In genomic region chr11:8911040-8911823, GRCh38 we compare ENCODE assay signal across 8 cellular contexts. TPM values are rescaled to one million over a fixed set of nuclear protein-coding genes. Genes with fewer than 3 reads are reported as not detected.
DNase-seq lines count a peak whose midpoint lies in the region; ATAC-seq, FAIRE-seq and TF ChIP-seq lines count a peak whose summit lies in the region.

A gene with protein sequence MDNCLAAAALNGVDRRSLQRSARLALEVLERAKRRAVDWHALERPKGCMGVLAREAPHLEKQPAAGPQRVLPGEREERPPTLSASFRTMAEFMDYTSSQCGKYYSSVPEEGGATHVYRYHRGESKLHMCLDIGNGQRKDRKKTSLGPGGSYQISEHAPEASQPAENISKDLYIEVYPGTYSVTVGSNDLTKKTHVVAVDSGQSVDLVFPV (plus strand): TSS chr11:8911189. CDS start chr11:8911450, 261 bp downstream.

- H3K79me2 ChIP-seq in HCT116 (ENCODE audit: insufficient read depth, low read length): no peaks in the 10 kb centered on the region

- CTCF ChIA-PET in HCT116 (lab: Charles Lee): interaction anchor here (1.0 to 2.5 kb wide), 3 partner anchors 48 to 595 kb away, joined by 3 to 15 read pairs (median 5); no protein-coding TSS in a partner anchor
- CTCF ChIA-PET in activated naive CD4-positive, alpha-beta T cell treated with anti-CD3 and anti-CD28 coated beads for 36 hours (lab: Charles Lee): interaction anchor here (0.7 to 2.4 kb wide), 6 partner anchors 11 to 605 kb away, joined by 3 to 13 read pairs (median 5); no protein-coding TSS in a partner anchor

- TF ChIP-seq POLR2A in HCT116 (IDR thresholded peaks at IDR 0.05; ENCODE audit: borderline replicate concordance, extremely low read depth, insufficient read depth, insufficient read length): peak; percentile 30

- no peaks in the 10 kb centered on the region for H3K9me3 Mint-ChIP-seq in activated naive CD4-positive, alpha-beta T cell treated with anti-CD3 and anti-CD28 coated beads for 36 hours

- H3K9me2 ChIP-seq in HCT116 (ENCODE audit: insufficient read depth): no peaks in the 10 kb centered on the region

- H3K4me3 ChIP-seq in HCT116 (replicated peaks in 1 of 2; ENCODE audit: low read depth in 1 of 2, low read length in 2 of 2): peak within 1 kb of the TSS; percentile 86 to 91
- H3K4me3 ChIP-seq in neuronal stem cell (ENCODE audit: low read length in 2 of 2): peak within 1 kb of the TSS; percentile 69 to 84
- peak within 1 kb of the TSS; percentile 82 to 95 (median 87) for H3K4me3 ChIP-seq in subcutaneous abdominal adipose tissue (ENCODE audit: low read depth in 1 of 5, low read length in 5 of 5)

- H3K4me1 ChIP-seq in HCT116 (ENCODE audit: control insufficient read depth in 1 of 2, insufficient read depth in 2 of 2, low read length in 2 of 2): peaks cover 3 to 14% of the 10 kb centered on the region in 2 experiments
- H3K4me1 ChIP-seq in neuronal stem cell (ENCODE audit: control insufficient read depth in 2 of 2, insufficient read depth in 1 of 2, low read depth in 1 of 2, low read length in 2 of 2): peaks cover 10 to 13% of the 10 kb centered on the region in 2 donors
- H3K4me1 ChIP-seq in subcutaneous abdominal adipose tissue (ENCODE audit: control insufficient read depth in 5 of 5, insufficient read depth in 5 of 5, low read length in 5 of 5): peaks cover 3 to 43% (median 33%) of the 10 kb centered on the region in 5 donors

- no peak for TF ChIP-seq CTCF in HCT116 (IDR thresholded peaks at IDR 0.05 in 2 of 3, conservative IDR thresholded peaks at IDR 0.05 in 1 of 3; ENCODE audit: borderline replicate concordance in 1 of 3, insufficient read depth in 1 of 3, low read depth in 2 of 3, low read length in 2 of 3)

- DNase-seq in HCT116 (ENCODE audit: low read depth, low spot score) (peak; percentile 83), NAMALWA (ENCODE audit: low spot score) (peak; percentile 86), SK-N-DZ (ENCODE audit: low spot score) (peak; percentile 99), frontal cortex (ENCODE audit: low spot score in 2 of 2) (peak; percentile 91 to 92), neuronal stem cell (ENCODE audit: low spot score) (peak; percentile 98)
- peak; percentile 91 for DNase-seq in activated naive CD4-positive, alpha-beta T cell treated with anti-CD3 and anti-CD28 coated beads for 36 hours

- H3K14ac ChIP-seq in neuronal stem cell (ENCODE audit: low read length): peak within 1 kb of the TSS; percentile 86

- peak within 1 kb of the TSS; percentile 66 for H2BK12ac ChIP-seq in neuronal stem cell (ENCODE audit: low read length)

- whole genome bisulfite sequencing in neuronal stem cell (ENCODE audit: extremely low coverage in 2 of 2, insufficient read length in 2 of 2, insufficient replicate concordance in 1 of 2), 2 donors: no CpG with 5 or more reads among the region's 65 CpGs

- H3K36me3 Mint-ChIP-seq in activated naive CD4-positive, alpha-beta T cell treated with anti-CD3 and anti-CD28 coated beads for 36 hours (ENCODE audit: low read depth): peaks cover 9% of the 10 kb centered on the region

- H3K9ac ChIP-seq in HCT116 (ENCODE audit: low read length) (peak within 1 kb of the TSS; percentile 76), neuronal stem cell (ENCODE audit: low read depth, low read length, poor library complexity) (peak within 1 kb of the TSS; percentile 99), subcutaneous abdominal adipose tissue (ENCODE audit: low read length in 5 of 5) (peak within 1 kb of the TSS in 4 of 5 donors; percentile 75 to 92 (median 89))

- peak within 1 kb of the TSS; percentile 40 for H2AFZ ChIP-seq in HCT116 (ENCODE audit: low read depth, low read length, poor library complexity, severe bottlenecking)
- peak within 1 kb of the TSS; percentile 96 for H2AFZ ChIP-seq in neuronal stem cell (ENCODE audit: low read length)

- H4K91ac ChIP-seq in neuronal stem cell (ENCODE audit: low read depth, low read length, poor library complexity): peak within 1 kb of the TSS; percentile 25

- H3K4me2 ChIP-seq in HCT116 (ENCODE audit: low read length) (peak within 1 kb of the TSS; percentile 97), neuronal stem cell (ENCODE audit: insufficient read depth, low read length, poor library complexity, severe bottlenecking) (peak within 1 kb of the TSS; percentile 68)

- intact Hi-C loops in HCT116 (cut with micrococcal nuclease): loop anchor here (5.0 kb wide), 1 partner anchor 596 kb away; no protein-coding TSS in a partner anchor
- intact Hi-C loops in activated naive CD4-positive, alpha-beta T cell treated with anti-CD3 and anti-CD28 coated beads for 36 hours (cut with micrococcal nuclease): loop anchor here (1.0 to 10.0 kb wide), 9 partner anchors 79 to 846 kb away; partner anchors contain the start of genes RPL27A and TRIM66

- BruUV-seq in HCT116 (replicated peaks; lab: Mats Ljungman, UMichigan): no TSS peak

- TF ChIP-seq RAD21 in HCT116 (IDR thresholded peaks at IDR 0.05; ENCODE audit: low read depth): no peak

- H3K27me3 ChIP-seq in HCT116 (ENCODE audit: insufficient read depth, low read length): no peaks in the 10 kb centered on the region
- peaks cover 0 to 13% (median 0%) of the 10 kb centered on the region in 3 experiments for H3K27me3 ChIP-seq in neuronal stem cell (ENCODE audit: control insufficient read depth in 3 of 3, insufficient read depth in 3 of 3, low read depth in 1 of 3, low read length in 3 of 3)
- H3K27me3 ChIP-seq in subcutaneous abdominal adipose tissue (ENCODE audit: control insufficient read depth in 5 of 5, insufficient read depth in 4 of 5, low read length in 5 of 5): no peaks in the 10 kb centered on the region

- H4K8ac ChIP-seq in neuronal stem cell (ENCODE audit: low read depth, low read length): peak within 1 kb of the TSS; percentile 31

- peak within 1 kb of the TSS; percentile 86 for H3K27ac Mint-ChIP-seq in activated naive CD4-positive, alpha-beta T cell treated with anti-CD3 and anti-CD28 coated beads for 36 hours

- peak within 1 kb of the TSS; percentile 74 for H3K27ac ChIP-seq in HCT116 (ENCODE audit: low read depth, low read length)
- H3K27ac ChIP-seq in neuronal stem cell (replicated peaks; ENCODE audit: low read length): peak within 1 kb of the TSS; percentile 95
- peak within 1 kb of the TSS; percentile 89 for H3K27ac ChIP-seq in subcutaneous abdominal adipose tissue (ENCODE audit: low read depth, low read length)

- POLR2A ChIA-PET in HCT116 (lab: Charles Lee): interaction anchor here (0.6 to 1.5 kb wide), 4 partner anchors 24 to 1455 kb away, joined by 3 to 6 read pairs (median 4); partner anchors contain the start of gene TRIM66

- peak within 1 kb of the TSS; percentile 92 for H3K4me3 Mint-ChIP-seq in activated naive CD4-positive, alpha-beta T cell treated with anti-CD3 and anti-CD28 coated beads for 36 hours

- H3K4ac ChIP-seq in neuronal stem cell (ENCODE audit: low read length): peak within 1 kb of the TSS; percentile 86

- peak within 1 kb of the TSS; percentile 90 for H2BK15ac ChIP-seq in neuronal stem cell (ENCODE audit: low read length)

- peaks cover 44% of the 10 kb centered on the region for H3K4me1 Mint-ChIP-seq in activated naive CD4-positive, alpha-beta T cell treated with anti-CD3 and anti-CD28 coated beads for 36 hours (ENCODE audit: low read depth)

- FAIRE-seq in G401.6 (lab: Jason Lieb, UNC): peak; percentile 88
- FAIRE-seq in frontal cortex (lab: Jason Lieb, UNC): no peak

- H2BK5ac ChIP-seq in neuronal stem cell (ENCODE audit: low read length): peak within 1 kb of the TSS; percentile 99

- H2BK120ac ChIP-seq in neuronal stem cell (ENCODE audit: low read depth, low read length): peak within 1 kb of the TSS; percentile 98

- RAD21 ChIA-PET in HCT116 (lab: Charles Lee; ENCODE audit: low non-redundant PET in 1 of 2, low total read pairs in 2 of 2, uncharacterized antibody in 2 of 2, unreplicated experiment in 2 of 2): no interaction called here

- no peaks in the 10 kb centered on the region for H3K27me3 Mint-ChIP-seq in activated naive CD4-positive, alpha-beta T cell treated with anti-CD3 and anti-CD28 coated beads for 36 hours (ENCODE audit: low read depth)

- no peaks in the 10 kb centered on the region for H3K79me1 ChIP-seq in neuronal stem cell (ENCODE audit: low read depth, low read length)

- peaks cover 0 to under 1% of the 10 kb centered on the region in 2 experiments; a peak in 1 of 4 replicates for H3K36me3 ChIP-seq in HCT116 (ENCODE audit: control insufficient read depth in 1 of 2, insufficient read depth in 2 of 2, low read length in 2 of 2)
- H3K36me3 ChIP-seq in neuronal stem cell (replicated peaks in 1 of 2; ENCODE audit: control insufficient read depth in 2 of 2, insufficient read depth in 2 of 2, low read length in 2 of 2): peaks cover 0 to 32% of the 10 kb centered on the region in 2 donors
- peaks cover 0 to 2% (median 0%) of the 10 kb centered on the region in 5 donors for H3K36me3 ChIP-seq in subcutaneous abdominal adipose tissue (ENCODE audit: control insufficient read depth in 5 of 5, insufficient read depth in 5 of 5, low read length in 5 of 5)

- H3K18ac ChIP-seq in neuronal stem cell (ENCODE audit: low read length): peak within 1 kb of the TSS; percentile 98

- H2AK5ac ChIP-seq in neuronal stem cell (ENCODE audit: low read depth, low read length): peak within 1 kb of the TSS; percentile 93

- peak within 1 kb of the TSS; percentile 60 for H3K23ac ChIP-seq in neuronal stem cell (ENCODE audit: low read depth, low read length, poor library complexity)

- peak; percentile 95 for ATAC-seq in HCT116

- no peaks in the 10 kb centered on the region for H4K20me1 ChIP-seq in HCT116 (ENCODE audit: insufficient read depth)

- H3K9me3 ChIP-seq in HCT116 (ENCODE audit: control insufficient read depth in 1 of 2, insufficient read depth in 1 of 2, low read depth in 1 of 2, low read length in 2 of 2) (no peaks in the 10 kb centered on the region), neuronal stem cell (replicated peaks in 1 of 2; ENCODE audit: control insufficient read depth in 2 of 2, insufficient read depth in 1 of 2, low read depth in 1 of 2, low read length in 2 of 2) (no peaks in the 10 kb centered on the region), subcutaneous abdominal adipose tissue (ENCODE audit: control insufficient read depth in 5 of 5, low read length in 5 of 5) (no peaks in the 10 kb centered on the region)

TF ChIP-seq in HCT116, 20 proteins besides CTCF, POLR2A, EP300 and RAD21 (continues in another document):
- peak; percentile 85 for TF ChIP-seq ZFX (IDR thresholded peaks at IDR 0.05)
- no peak for TF ChIP-seq EZH2 (IDR thresholded peaks at IDR 0.05)
- peak; percentile 70 for TF ChIP-seq SIN3A (IDR thresholded peaks at IDR 0.05; ENCODE audit: low read depth)
- TF ChIP-seq POLR2AphosphoS5 (IDR thresholded peaks at IDR 0.05; ENCODE audit: low read depth, low read length): peak; percentile 76; the same call in 1 of the 2 replicates
- TF ChIP-seq EGR1 (IDR thresholded peaks at IDR 0.05; ENCODE audit: low read depth): no peak

RNA-seq across cellular contexts. Expression of the gene that starts here (rescaled TPM):
- 30.3 TPM for total RNA-seq in HCT116 (2021; ENCODE audit: unreplicated experiment)
- polyA plus RNA-seq in HCT116 (2012): 29.3 and 36.8 TPM in 2 replicates
- polyA plus RNA-seq in SK-N-DZ (2014; cell fraction: cytosol; rRNA removed): 54.8 and 63.0 TPM in 2 replicates
- 24.4 and 37.7 TPM in 2 replicates for polyA plus RNA-seq in SK-N-DZ (2014; cell fraction: nucleus; rRNA removed)
- 10 to 100 TPM; 41.5 to 43.9 TPM for total RNA-seq in activated naive CD4-positive, alpha-beta T cell treated with anti-CD3 and anti-CD28 coated beads for 36 hours
- 22.4 TPM for total RNA-seq in frontal cortex
- polyA plus RNA-seq in neuronal stem cell (2013, experiment 1 of 2): 28.6 TPM
- 28.9 TPM for polyA plus RNA-seq in neuronal stem cell (2013, experiment 2 of 2)

Comparison
In these comparisons a context has a peak if more than half of its experiments do, and no peak if none do; other contexts are left out.
1. Peak in every context shown above with its lines: DNase-seq, ATAC-seq, H3K4me3 ChIP-seq and H3K27ac ChIP-seq.